ENCODE assay signal across 20 cellular contexts in genomic region chr19:29523568-29523967, GRCh38. TPM values are rescaled to one million over a fixed set of nuclear protein-coding genes. Genes with fewer than 3 reads are reported as not detected.
DNase-seq lines count a peak whose midpoint lies in the region; ATAC-seq and TF ChIP-seq lines count a peak whose summit lies in the region.
"Had no signal": no experiment of that assay in that cellular context is flagged by ENCODE, and none has a peak within 500 bp of the region (broad histone marks: within the 10 kb centered on the region; RNA-seq: fewer than 3 reads in every experiment).

No MANE protein-coding gene starts in this region.

- H3K23ac ChIP-seq in mesendoderm (ENCODE audit: low read length), result no peak overlapping the region

- no peaks in the 10 kb centered on the region for H4K20me1 ChIP-seq in neural cell (ENCODE audit: insufficient read depth)

- no peak for DNase-seq in immature natural killer cell
- DNase-seq in NCI-H524 (lab: John Stamatoyannopoulos, UW), result no peak
- no peak for DNase-seq in islet precursor cell
- DNase-seq in mesendoderm, result no peak
- DNase-seq: CD4-positive, CD25-positive, alpha-beta regulatory T cell; COR-L47; DMS79; KG1; NCI-H1105; NCI-H146; NCI-H2029 treated with DMSO at 0.1 percent for 48 hours; NCI-H524 treated with DMSO at 0.1 percent for 48 hours; NCI-H82; SJCRH30 had no signal

- peaks cover 0 to 12% (median 4%) of the 10 kb centered on the region in 5 experiments for H3K9me3 Mint-ChIP-seq in brain
- H3K9me3 Mint-ChIP-seq in immature natural killer cell, result no peaks in the 10 kb centered on the region
- H3K9me3 Mint-ChIP-seq in stimulated activated memory B cell treated with anti-CD40 and anti-IgM and Interleukin-4, amounts not matched to agents 10 μg/mL and 1 μg/mL and 100 μg/mL, for 72 hours, result peaks cover 5% of the 10 kb centered on the region

- H3K4me2 ChIP-seq in neural cell (ENCODE audit: low read length) (no peak overlapping the region), mesendoderm (ENCODE audit: low read length) (no peak overlapping the region)

- no peaks in the 10 kb centered on the region for H3K36me3 Mint-ChIP-seq in brain
- H3K36me3 Mint-ChIP-seq in immature natural killer cell, result no peaks in the 10 kb centered on the region
- H3K36me3 Mint-ChIP-seq in stimulated activated memory B cell treated with anti-CD40 and anti-IgM and Interleukin-4, amounts not matched to agents 10 μg/mL and 1 μg/mL and 100 μg/mL, for 72 hours, result peaks cover 6% of the 10 kb centered on the region
- H3K36me3 Mint-ChIP-seq: CD4-positive, CD25-positive, alpha-beta regulatory T cell had no signal

- H3K9me3 ChIP-seq in neural cell (ENCODE audit: low read length), result no peaks in the 10 kb centered on the region
- H3K9me3 ChIP-seq: SJCRH30 had no signal

- H3F3A ChIP-seq in neural cell (ENCODE audit: insufficient read depth, low read length, poor library complexity, severe bottlenecking), result no peaks in the 10 kb centered on the region

- H3K27ac Mint-ChIP-seq in brain, result peak overlapping the region in 1 of 5 experiments; percentile 22
- no peak overlapping the region for H3K27ac Mint-ChIP-seq in immature natural killer cell
- no peak overlapping the region for H3K27ac Mint-ChIP-seq in stimulated activated memory B cell treated with anti-CD40 and anti-IgM and Interleukin-4, amounts not matched to agents 10 μg/mL and 1 μg/mL and 100 μg/mL, for 72 hours
- H3K27ac Mint-ChIP-seq: CD4-positive, CD25-positive, alpha-beta regulatory T cell; H9 had no signal

- H3K27ac ChIP-seq in neural cell (ENCODE audit: low read length) (no peak overlapping the region), mesendoderm (ENCODE audit: low read depth, low read length) (no peak overlapping the region)
- H3K27ac ChIP-seq: SJCRH30 had no signal

- H3K27me3 Mint-ChIP-seq in brain, result peaks cover 85% of the 10 kb centered on the region
- H3K27me3 Mint-ChIP-seq in immature natural killer cell (ENCODE audit: low read depth in 3 of 3), result peaks cover 9 to 32% (median 21%) of the 10 kb centered on the region in 3 donors
- H3K27me3 Mint-ChIP-seq in stimulated activated memory B cell treated with anti-CD40 and anti-IgM and Interleukin-4, amounts not matched to agents 10 μg/mL and 1 μg/mL and 100 μg/mL, for 72 hours, result peaks cover 78% of the 10 kb centered on the region

- WGBS in mesendoderm (ENCODE audit: extremely low coverage, insufficient coverage, low lambda C conversion rate), result no CpG with 5 or more reads among the region's 2 CpGs

- H3K9ac ChIP-seq in neural cell (ENCODE audit: low read length) (no peak overlapping the region), mesendoderm (ENCODE audit: low read length) (no peak overlapping the region)

- H3K27me3 ChIP-seq in neural cell (ENCODE audit: insufficient read depth, low read depth, low read length) (peaks cover 51% of the 10 kb centered on the region), mesendoderm (ENCODE audit: insufficient read depth, low read length, poor library complexity) (peaks cover 27% of the 10 kb centered on the region)

- H3K79me1 ChIP-seq in mesendoderm (ENCODE audit: low read length), result no peaks in the 10 kb centered on the region

- H2BK15ac ChIP-seq in mesendoderm (replicated peaks; ENCODE audit: low read depth), result no peak overlapping the region

- H2AFZ ChIP-seq in neural cell (ENCODE audit: low read depth, low read length), result no peak overlapping the region

- H2BK5ac ChIP-seq in mesendoderm (ENCODE audit: low read length), result no peak overlapping the region

- TF ChIP-seq EP300 in neural cell (conservative IDR thresholded peaks at IDR 0.05; ENCODE audit: poor library complexity, severe bottlenecking), result no peak

- peaks cover 11% of the 10 kb centered on the region for H3K4me1 Mint-ChIP-seq in brain
- H3K4me1 Mint-ChIP-seq in immature natural killer cell, result peaks cover 7 to 14% of the 10 kb centered on the region in 2 donors
- peaks cover 13% of the 10 kb centered on the region for H3K4me1 Mint-ChIP-seq in stimulated activated memory B cell treated with anti-CD40 and anti-IgM and Interleukin-4, amounts not matched to agents 10 μg/mL and 1 μg/mL and 100 μg/mL, for 72 hours

- no peak overlapping the region for H2BK120ac ChIP-seq in mesendoderm (ENCODE audit: low read depth, low read length)

- H3K4me3 Mint-ChIP-seq in brain, result peak overlapping the region; percentile 5 to 83 (median 27)
- H3K4me3 Mint-ChIP-seq in immature natural killer cell, result peak overlapping the region in 3 of 5 donors; percentile 4 to 27 (median 7)
- no peak overlapping the region for H3K4me3 Mint-ChIP-seq in stimulated activated memory B cell treated with anti-CD40 and anti-IgM and Interleukin-4, amounts not matched to agents 10 μg/mL and 1 μg/mL and 100 μg/mL, for 72 hours

- no peak for ATAC-seq in stimulated activated memory B cell treated with anti-CD40 and anti-IgM and Interleukin-4, amounts not matched to agents 10 μg/mL and 1 μg/mL and 100 μg/mL, for 72 hours
- ATAC-seq: Panc1 had no signal

- no peaks in the 10 kb centered on the region for H3K9me2 ChIP-seq in neural cell (ENCODE audit: insufficient read depth, low read length)

- peak overlapping the region; percentile 83 for H3K4me3 ChIP-seq in neural cell (ENCODE audit: low read length)
- no peak overlapping the region for H3K4me3 ChIP-seq in mesendoderm (ENCODE audit: low read length)
- H3K4me3 ChIP-seq: SJCRH30 had no signal

- H3K79me2 ChIP-seq in neural cell (replicated peaks; ENCODE audit: insufficient read depth, low read length), result no peaks in the 10 kb centered on the region
- H3K79me2 ChIP-seq in mesendoderm (ENCODE audit: control insufficient read depth, insufficient read depth, low read length), result no peaks in the 10 kb centered on the region

- no peak overlapping the region for H3K18ac ChIP-seq in mesendoderm (ENCODE audit: low read length)

- H2AK5ac ChIP-seq in mesendoderm (ENCODE audit: low read length), result no peak overlapping the region

- H3K36me3 ChIP-seq in neural cell (ENCODE audit: insufficient read depth, low read length) (no peaks in the 10 kb centered on the region), mesendoderm (ENCODE audit: control insufficient read depth, insufficient read depth, low read length) (no peaks in the 10 kb centered on the region)
- H3K36me3 ChIP-seq: SJCRH30 had no signal

- TF ChIP-seq CTCF in brain (conservative IDR thresholded peaks at IDR 0.05) (no peak), neural cell (IDR thresholded peaks at IDR 0.05; ENCODE audit: poor library complexity, severe bottlenecking) (no peak)

- no peak overlapping the region for H4K5ac ChIP-seq in mesendoderm (ENCODE audit: low read length)

- no peaks in the 10 kb centered on the region for H3K4me1 ChIP-seq in mesendoderm (ENCODE audit: control insufficient read depth, low read depth, low read length)
- H3K4me1 ChIP-seq: SJCRH30 had no signal

- no peak for TF ChIP-seq RAD21 in neural cell (conservative IDR thresholded peaks at IDR 0.05)

- no peak overlapping the region for H3K56ac ChIP-seq in mesendoderm (ENCODE audit: low read length)

- no peak overlapping the region for H4K8ac ChIP-seq in mesendoderm (ENCODE audit: low read depth, low read length)

- no peak overlapping the region for H3K4ac ChIP-seq in mesendoderm (ENCODE audit: low read depth, low read length)

TF ChIP-seq in neural cell, 6 proteins besides CTCF, POLR2A, EP300 and RAD21:
- TF ChIP-seq POLR2AphosphoS5 (IDR thresholded peaks at IDR 0.05) (no peak), EZH2 (IDR thresholded peaks at IDR 0.05; ENCODE audit: borderline replicate concordance, insufficient read depth, low read length, poor library complexity, severe bottlenecking) (no peak), MXI1 (conservative IDR thresholded peaks at IDR 0.05; ENCODE audit: poor library complexity, severe bottlenecking) (no peak), TAF1 (IDR thresholded peaks at IDR 0.05; ENCODE audit: low read depth) (no peak), REST (IDR thresholded peaks at IDR 0.05; ENCODE audit: borderline replicate concordance) (no peak), SMC3 (conservative IDR thresholded peaks at IDR 0.05; ENCODE audit: poor library complexity) (no peak)

RNA-seq across cellular contexts. Expression of gene VSTM2B, which starts 2.2 kb away (rescaled TPM):
- polyA plus RNA-seq in brain (ENCODE audit: insufficient read depth, low read depth, low replicate concordance), result 6.8 TPM
- polyA plus RNA-seq in immature natural killer cell, result under 1 TPM in 2 of 3 donors, not detected in 1; 0.41 to 0.48 TPM
- 24.4 and 32.1 TPM in 2 replicates for polyA plus RNA-seq in neural cell
- polyA minus RNA-seq in neural cell, result 8.5 and 11.9 TPM in 2 replicates
- 0.13 TPM for polyA plus RNA-seq in mesendoderm (2013, experiment 1 of 2)
- 0.14 TPM for polyA plus RNA-seq in mesendoderm (2013, experiment 2 of 2)
- polyA plus RNA-seq: BJ; CD4-positive, CD25-positive, alpha-beta regulatory T cell had no signal
